Comparison of ENCODE assay signal across 9 cellular contexts in the genomic region with DNA sequence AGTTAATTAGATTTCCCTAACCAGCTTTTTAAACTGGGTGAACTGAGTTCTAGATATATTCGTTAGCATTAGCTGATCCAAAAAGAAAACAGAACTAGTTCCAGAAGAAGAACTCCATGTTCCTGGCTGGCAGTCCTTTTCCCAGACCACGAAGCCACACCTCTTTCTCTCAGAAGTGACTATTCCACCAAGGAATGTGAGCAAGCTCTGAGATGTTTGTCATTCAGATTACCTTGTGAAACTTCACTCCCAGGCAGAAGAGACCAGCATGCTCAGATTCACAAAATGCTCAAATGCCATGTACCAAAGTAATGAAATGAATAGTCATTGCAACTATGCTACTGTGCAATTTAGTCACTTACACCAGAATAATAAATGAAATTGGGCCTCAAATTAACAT. TPM values are rescaled to one million over a fixed set of nuclear protein-coding genes. Genes with fewer than 3 reads are reported as not detected.
DNase-seq lines count a peak whose midpoint lies in the region; ATAC-seq lines count a peak whose summit lies in the region.
"Had no signal": no experiment of that assay in that cellular context is flagged by ENCODE, and none has a peak within 500 bp of the region (broad histone marks: within the 10 kb centered on the region; RNA-seq: fewer than 3 reads in every experiment).

No MANE protein-coding gene starts in this region.

- peak; percentile 61 for DNase-seq in H7
- DNase-seq in SW480 (ENCODE audit: low spot score) = peak; percentile 69
- DNase-seq in hepatic stellate cell (ENCODE audit: low spot score) = peak; percentile 73
- DNase-seq in NAMALWA (ENCODE audit: low spot score) = no peak
- DNase-seq in GDM1 (lab: John Stamatoyannopoulos, UW) = no peak
- no peak for DNase-seq in stimulated activated naive B cell treated with anti-CD40 and anti-IgM and Interleukin-4, amounts not matched to agents 10 μg/mL and 1 μg/mL and 100 μg/mL, for 72 hours
- no peak for DNase-seq in NCI-H510A (lab: John Stamatoyannopoulos, UW)

- peaks cover 3% of the 10 kb centered on the region in 2 donors for H3K36me3 Mint-ChIP-seq in stimulated activated naive B cell treated with anti-CD40 and anti-IgM and Interleukin-4, amounts not matched to agents 10 μg/mL and 1 μg/mL and 100 μg/mL, for 72 hours

- H3K27me3 ChIP-seq in H7 (ENCODE audit: control insufficient read depth, insufficient read depth, low read length) (no peaks in the 10 kb centered on the region), skeletal muscle tissue (ENCODE audit: control insufficient read depth in 3 of 3, insufficient read depth in 3 of 3, low read length in 3 of 3) (no peaks in the 10 kb centered on the region)

- H3K9me3 Mint-ChIP-seq in stimulated activated naive B cell treated with anti-CD40 and anti-IgM and Interleukin-4, amounts not matched to agents 10 μg/mL and 1 μg/mL and 100 μg/mL, for 72 hours = peaks cover 0 to 4% of the 10 kb centered on the region in 2 donors

- peaks cover 12 to 21% of the 10 kb centered on the region in 2 donors for H3K4me1 Mint-ChIP-seq in stimulated activated naive B cell treated with anti-CD40 and anti-IgM and Interleukin-4, amounts not matched to agents 10 μg/mL and 1 μg/mL and 100 μg/mL, for 72 hours

- H3K4me3 Mint-ChIP-seq in stimulated activated naive B cell treated with anti-CD40 and anti-IgM and Interleukin-4, amounts not matched to agents 10 μg/mL and 1 μg/mL and 100 μg/mL, for 72 hours = no peak overlapping the region

- H3K27me3 Mint-ChIP-seq in stimulated activated naive B cell treated with anti-CD40 and anti-IgM and Interleukin-4, amounts not matched to agents 10 μg/mL and 1 μg/mL and 100 μg/mL, for 72 hours = peaks cover 0 to 6% of the 10 kb centered on the region in 2 donors

- no peak overlapping the region for H3K4me3 ChIP-seq in H7 (ENCODE audit: insufficient read depth, low read depth, low read length)
- no peak overlapping the region for H3K4me3 ChIP-seq in skeletal muscle tissue (ENCODE audit: low read length in 3 of 3)

- H3K9ac ChIP-seq in skeletal muscle tissue (ENCODE audit: low read depth in 1 of 3, low read length in 3 of 3) = peak overlapping the region in 1 of 3 donors; percentile 22

- H3K36me3 ChIP-seq in H7 (replicated peaks; ENCODE audit: control insufficient read depth, insufficient read depth, low read length) (no peaks in the 10 kb centered on the region), skeletal muscle tissue (ENCODE audit: control insufficient read depth in 3 of 3, insufficient read depth in 3 of 3, low read length in 3 of 3) (no peaks in the 10 kb centered on the region)

- no peak for ATAC-seq in stimulated activated naive B cell treated with anti-CD40 and anti-IgM and Interleukin-4, amounts not matched to agents 10 μg/mL and 1 μg/mL and 100 μg/mL, for 72 hours (replicated peaks)

- H3K9me3 ChIP-seq in skeletal muscle tissue (ENCODE audit: control insufficient read depth in 3 of 3, low read length in 3 of 3) = no peaks in the 10 kb centered on the region

- no peak overlapping the region for H3K27ac Mint-ChIP-seq in stimulated activated naive B cell treated with anti-CD40 and anti-IgM and Interleukin-4, amounts not matched to agents 10 μg/mL and 1 μg/mL and 100 μg/mL, for 72 hours

- peak overlapping the region; percentile 58 for H3K27ac ChIP-seq in skeletal muscle tissue (ENCODE audit: low read depth, low read length)
- H3K27ac ChIP-seq: HL-60 had no signal

- peaks cover 5 to 17% (median 14%) of the 10 kb centered on the region in 3 donors for H3K4me1 ChIP-seq in skeletal muscle tissue (ENCODE audit: control insufficient read depth in 3 of 3, insufficient read depth in 3 of 3, low read length in 3 of 3)

RNA-seq across cellular contexts. Expression of gene SSBP2, which starts 4.4 kb away (rescaled TPM):
- 26.1 and 38.8 TPM in 2 replicates for total RNA-seq in H7 (2014; rRNA removed; shearing (Covaris generic))
- 44.4 TPM for total RNA-seq in skeletal muscle tissue

Comparison
In these comparisons a context has a peak if more than half of its experiments do, and no peak if none do; other contexts are left out.
1. DNase-seq: peak in H7 (single experiment), SW480 (single experiment) and hepatic stellate cell (single experiment); none in NAMALWA (single experiment), GDM1 (single experiment), stimulated activated naive B cell treated with anti-CD40 and anti-IgM and Interleukin-4, amounts not matched to agents 10 μg/mL and 1 μg/mL and 100 μg/mL, for 72 hours (single experiment) and NCI-H510A (single experiment).